Comparison of ENCODE assay signal across 26 cellular contexts in the genomic region with DNA sequence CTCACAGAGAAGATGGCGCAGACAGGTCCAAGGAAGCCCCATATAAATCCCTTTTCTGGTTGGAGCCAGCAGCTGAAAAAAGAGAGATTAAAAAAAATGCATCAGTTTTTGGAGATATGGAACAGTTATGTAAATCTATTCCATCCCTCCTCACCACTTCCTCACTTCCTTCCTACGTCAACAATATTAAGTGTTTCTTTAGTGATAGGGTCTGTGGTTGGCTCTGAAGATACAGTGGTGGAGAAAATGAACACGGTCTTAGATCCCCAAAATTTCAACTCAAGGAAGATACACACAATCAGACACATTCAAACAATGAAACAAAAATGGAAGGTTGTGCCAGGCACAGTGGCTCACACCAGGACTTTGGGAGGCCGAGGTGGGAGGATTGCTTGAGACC.
"Had no signal": no experiment of that assay in that cellular context is flagged by ENCODE, and none has a peak within 500 bp of the region (broad histone marks: within the 10 kb centered on the region; RNA-seq: fewer than 3 reads in every experiment).

No MANE protein-coding gene starts in this region.

- H3K9me3 ChIP-seq: left lung, lower lobe of right lung, neutrophil, ovary, right lobe of liver, vagina had no signal

- H3K9ac ChIP-seq: neural progenitor cell had no signal

- H3K4me2 ChIP-seq: neural progenitor cell, smooth muscle cell had no signal

- H3K27ac ChIP-seq: left lung, lower lobe of right lung, neural progenitor cell, neutrophil, ovary, right atrium auricular region, right lobe of liver, tibial nerve, vagina had no signal

- H3K36me3 ChIP-seq: lower lobe of right lung, neural progenitor cell, ovary, right atrium auricular region, right lobe of liver, vagina had no signal

- FAIRE-seq: islet of Langerhans, kidney had no signal

- H3K4me1 ChIP-seq: left lung, lower lobe of right lung, neural progenitor cell, right atrium auricular region, right lobe of liver, tibial nerve, vagina had no signal

- H3K27me3 ChIP-seq: left lung, neural progenitor cell, neutrophil, ovary, right atrium auricular region, right lobe of liver, tibial nerve, vagina had no signal

- DNase-seq: immature natural killer cell; kidney; left colon; left lung; lower lobe of right lung; mammary epithelial cell; mesenchymal stem cell; naive thymus-derived CD8-positive, alpha-beta T cell; nephron progenitor cell; ovary; right lobe of liver; stimulated activated CD4-positive, alpha-beta T cell treated with anti-CD3 and anti-CD28 coated beads, Interleukin-1b, Interleukin-23, amount 100 ng/mL, for 48 hours; stimulated activated CD4-positive, alpha-beta T cell treated with anti-CD3 and anti-CD28 coated beads, Interleukin-2, amount 100 ng/mL, for 48 hours; stimulated activated CD4-positive, alpha-beta T cell treated with anti-CD3 and anti-CD28 coated beads, Interleukin-4, amount 100 ng/mL, for 4 hours; stimulated activated CD8-positive, alpha-beta memory T cell treated with anti-CD3 and anti-CD28 coated beads, Interleukin-4, amount 100 ng/mL, for 48 hours; stimulated activated naive CD4-positive, alpha-beta T cell treated with Interleukin-2 at 50 U/mL for 16 hours; stimulated activated naive CD8-positive, alpha-beta T cell treated with anti-CD3 and anti-CD28 coated beads, Interleukin-15, amount 100 ng/mL, for 72 hours; substantia nigra had no signal

- H3K4me3 ChIP-seq: left lung, lower lobe of right lung, neural progenitor cell, ovary, right atrium auricular region, right lobe of liver, smooth muscle cell, tibial nerve, vagina had no signal

- ATAC-seq: left colon; left lung; lower lobe of right lung; naive thymus-derived CD8-positive, alpha-beta T cell; right lobe of liver; stimulated activated memory B cell treated with anti-CD40 and anti-IgM and Interleukin-4, amounts not matched to agents 10 μg/mL and 1 μg/mL and 100 μg/mL, for 72 hours; stimulated activated naive CD8-positive, alpha-beta T cell treated with anti-CD3 and anti-CD28 coated beads, Interleukin-15, amount 100 ng/mL, for 72 hours had no signal
